11 cellular contexts compared by ENCODE assay signal in the genomic region with DNA sequence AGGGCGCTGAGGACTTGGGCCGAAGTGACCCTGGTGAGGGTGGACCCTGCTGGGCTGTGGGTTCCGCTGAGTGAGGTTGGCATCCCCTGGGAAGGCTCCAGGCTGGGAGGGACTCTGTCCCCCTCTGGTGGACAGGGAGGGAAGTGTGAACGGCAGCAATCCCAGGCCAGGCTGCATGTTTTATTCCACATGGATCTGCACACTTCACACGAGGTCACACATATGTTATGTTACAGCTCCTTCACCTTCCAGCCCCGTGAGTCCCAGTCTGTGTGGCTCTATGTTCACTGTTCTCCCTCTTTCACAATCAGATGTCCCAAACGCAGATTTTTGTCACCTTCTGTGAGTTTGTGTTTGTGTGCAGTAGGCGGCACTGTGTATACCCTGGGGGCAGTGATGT. TPM values are rescaled to one million over a fixed set of nuclear protein-coding genes. Genes with fewer than 3 reads are reported as not detected.
A peak's percentile ranks its signal among the peaks of the same experiment; 100 is the strongest.
DNase-seq lines count a peak whose midpoint lies in the region; ATAC-seq, FAIRE-seq and TF ChIP-seq lines count a peak whose summit lies in the region.
"Not testable (repeated sequence)": the region's sequence is repeated elsewhere in the genome, so short reads cannot be mapped to it uniquely, and the experiment has no call there.
"Had no signal": no experiment of that assay in that cellular context is flagged by ENCODE, and none has a peak within 500 bp of the region (broad histone marks: within the 10 kb centered on the region; RNA-seq: fewer than 3 reads in every experiment).

No MANE protein-coding gene starts in this region.

- H3K4me1 ChIP-seq in DOHH2 (ENCODE audit: control insufficient read depth, low read length); HEK293 (ENCODE audit: control insufficient read depth, insufficient read depth, low read length); Panc1 (ENCODE audit: control insufficient read depth, insufficient read depth, low read length); endodermal cell (ENCODE audit: control insufficient read depth, insufficient read depth, low read length); HepG2 (ENCODE audit: insufficient read depth, low read length); transverse colon: not testable (repeated sequence)

- not testable (repeated sequence) for H3K36me3 ChIP-seq in DOHH2 (ENCODE audit: control insufficient read depth, low read length); HEK293 (ENCODE audit: control insufficient read depth in 2 of 2, insufficient read depth in 1 of 2, low read length in 2 of 2); Panc1 (ENCODE audit: control insufficient read depth, insufficient read depth, low read length); endodermal cell (ENCODE audit: control insufficient read depth, insufficient read depth, low read length); HepG2 (replicated peaks in 1 of 2; ENCODE audit: control insufficient read depth in 1 of 2, insufficient read depth in 2 of 2, low read length in 2 of 2); transverse colon

- not testable (repeated sequence) for H3K4me3 Mint-ChIP-seq in activated CD8-positive, alpha-beta T cell treated with anti-CD3 and anti-CD28 coated beads for 36 hours; endodermal cell

- ATAC-seq in Panc1; activated CD8-positive, alpha-beta T cell treated with anti-CD3 and anti-CD28 coated beads for 36 hours; HepG2: not testable (repeated sequence)

- not testable (repeated sequence) for H3K27me3 ChIP-seq in DOHH2 (ENCODE audit: control insufficient read depth, low read length); Panc1 (ENCODE audit: control insufficient read depth, insufficient read depth, low read length); endodermal cell (ENCODE audit: control insufficient read depth, insufficient read depth, low read length, poor library complexity, severe bottlenecking); HepG2 (ENCODE audit: control insufficient read depth in 1 of 2, insufficient read depth in 2 of 2, low read length in 2 of 2); transverse colon

- H3K4me3 ChIP-seq in AG09309 (ENCODE audit: control insufficient read depth, low read depth, low read length); DOHH2 (ENCODE audit: low read length); HEK293 (ENCODE audit: low read depth, low read length); Panc1 (ENCODE audit: low read depth in 2 of 2, low read length in 2 of 2); endodermal cell (ENCODE audit: low read length); HepG2 (replicated peaks in 1 of 3; ENCODE audit: insufficient read depth in 1 of 3, low read depth in 2 of 3, low read length in 3 of 3); transverse colon: not testable (repeated sequence)

- POLR2A ChIA-PET in HEK293 (lab: Yijun Ruan, JAX); Panc1 (lab: Charles Lee); activated CD8-positive, alpha-beta T cell treated with anti-CD3 and anti-CD28 coated beads for 36 hours (lab: Charles Lee); HepG2 (lab: Yijun Ruan, JAX): not testable (repeated sequence)

- H3K9me2 ChIP-seq in DOHH2 (replicated peaks; ENCODE audit: control insufficient read depth, low read length) = not testable (repeated sequence)

- H3K4me1 Mint-ChIP-seq in activated CD8-positive, alpha-beta T cell treated with anti-CD3 and anti-CD28 coated beads for 36 hours (ENCODE audit: low read depth); endodermal cell: not testable (repeated sequence)

- FAIRE-seq in HepG2 (lab: Jason Lieb, UNC) = not testable (repeated sequence)

- in situ Hi-C loops in Panc1 (cut with HindIII; ENCODE audit: low pct_unique_long_range_greater_than_20kb, low sequenced_read_pairs); HepG2 (cut with HindIII; ENCODE audit: extremely low pct_ligation_motif_present, low pct_unique_long_range_greater_than_20kb); transverse colon (cut with MboI; ENCODE audit: low pct_ligation_motif_present in 1 of 4, low pct_unique_long_range_greater_than_20kb in 1 of 4, low sequenced_read_pairs in 3 of 4): not testable (repeated sequence)

- not testable (repeated sequence) for TF ChIP-seq POLR2A in HepG2 (IDR thresholded peaks at IDR 0.05; ENCODE audit: insufficient read depth in 1 of 2, low read depth in 2 of 2, low read length in 2 of 2); transverse colon (IDR thresholded peaks at IDR 0.05)

- BruUV-seq in Panc1 (replicated peaks; lab: Mats Ljungman, UMichigan); HepG2 (replicated peaks; lab: Mats Ljungman, UMichigan): not testable (repeated sequence)

- not testable (repeated sequence) for H3K4me2 ChIP-seq in DOHH2 (ENCODE audit: low read length); HepG2 (ENCODE audit: low read depth, low read length)

- intact Hi-C loops in Panc1 (cut with micrococcal nuclease; ENCODE audit: unreplicated experiment); activated CD8-positive, alpha-beta T cell treated with anti-CD3 and anti-CD28 coated beads for 36 hours (cut with micrococcal nuclease); transverse colon (cut with DNase I; ENCODE audit: low total_unique reads): not testable (repeated sequence)
- intact Hi-C loops in HepG2 (cut with micrococcal nuclease; ENCODE audit: unreplicated experiment) = loop anchor here (10.0 kb wide), 1 partner anchor 73 kb away; no protein-coding TSS in a partner anchor

- CTCF ChIA-PET in HEK293 (lab: Yijun Ruan, JAX) = interaction anchor here (0.7 to 2.2 kb wide), 4 partner anchors 16 to 161 kb away, joined by 3 to 9 read pairs (median 6); no protein-coding TSS in a partner anchor
- CTCF ChIA-PET in Panc1 (lab: Charles Lee); HepG2 (lab: Yijun Ruan, JAX; ENCODE audit: low intra/inter-chr PET ratio, low total read pairs): not testable (repeated sequence)
- CTCF ChIA-PET in activated CD8-positive, alpha-beta T cell treated with anti-CD3 and anti-CD28 coated beads for 36 hours (lab: Charles Lee) = interaction anchor here (1.0 kb wide), 1 partner anchor 10 kb away, joined by 3 read pairs; no protein-coding TSS in a partner anchor

- DNase-seq in AG09309 (ENCODE audit: low read depth); Panc1 (ENCODE audit: low read depth, low spot score); activated CD8-positive, alpha-beta T cell treated with anti-CD3 and anti-CD28 coated beads for 36 hours; endodermal cell; HepG2 (ENCODE audit: low spot score); transverse colon: not testable (repeated sequence)

- H3F3A ChIP-seq in DOHH2 (ENCODE audit: control insufficient read depth, insufficient read depth) = not testable (repeated sequence)

- not testable (repeated sequence) for H3K36me3 Mint-ChIP-seq in activated CD8-positive, alpha-beta T cell treated with anti-CD3 and anti-CD28 coated beads for 36 hours (ENCODE audit: low read depth); endodermal cell (ENCODE audit: low read depth)

- not testable (repeated sequence) for TF ChIP-seq RAD21 in HepG2 (CRISPR knock-in tag; IDR thresholded peaks at IDR 0.05)

- 82% methylated on average over 7 of the region's 8 CpGs; no CpG with 5 or more reads in 1 of the 2 experiments for WGBS in endodermal cell (ENCODE audit: insufficient coverage in 1 of 2, insufficient read length in 1 of 2), 2 experiments
- 33% methylated on average over 3 of the region's 8 CpGs for WGBS in HepG2 (ENCODE audit: low lambda C conversion rate)
- 60% methylated on average over 8 of the region's 8 CpGs; no CpG with 5 or more reads in 1 of the 2 donors for WGBS in transverse colon (ENCODE audit: low coverage in 1 of 2), 2 donors

- not testable (repeated sequence) for H3K9me3 Mint-ChIP-seq in activated CD8-positive, alpha-beta T cell treated with anti-CD3 and anti-CD28 coated beads for 36 hours
- H3K9me3 Mint-ChIP-seq in endodermal cell = peaks cover 83% of the 10 kb centered on the region

- H3K27me3 Mint-ChIP-seq in activated CD8-positive, alpha-beta T cell treated with anti-CD3 and anti-CD28 coated beads for 36 hours = peaks cover 12% of the 10 kb centered on the region
- H3K27me3 Mint-ChIP-seq in endodermal cell (ENCODE audit: insufficient read depth) = not testable (repeated sequence)

- H3K9me3 ChIP-seq in DOHH2 (ENCODE audit: control insufficient read depth, insufficient read depth, low read length); HEK293 (ENCODE audit: control insufficient read depth, insufficient read depth, low read depth, low read length); Panc1 (ENCODE audit: control insufficient read depth, insufficient read depth, low read depth, low read length); endodermal cell (ENCODE audit: control insufficient read depth, low read length); HepG2 (ENCODE audit: low read length); transverse colon: not testable (repeated sequence)

- TF ChIP-seq CTCF in AG09309 (IDR thresholded peaks at IDR 0.05; ENCODE audit: control insufficient read depth, insufficient read depth, low read depth, low read length, missing control alignments) (peak; percentile 8), DOHH2 (IDR thresholded peaks at IDR 0.05; ENCODE audit: low read depth, low read length, poor library complexity, severe bottlenecking) (peak; percentile 33), HEK293 (tag by site-specific recombination; IDR thresholded peaks at IDR 0.05) (peak; percentile 51; the same call in 1 of the 2 replicates), Panc1 (IDR thresholded peaks at IDR 0.05) (peak; percentile 77), endodermal cell (conservative IDR thresholded peaks at IDR 0.05) (peak; percentile 20), HepG2 (CRISPR knock-in tag; IDR thresholded peaks at IDR 0.05) (peak; percentile 52), transverse colon (IDR thresholded peaks at IDR 0.05) (peak in 3 of 5 experiments; percentile 24 to 32 (median 30))
- TF ChIP-seq CTCF in activated CD8-positive, alpha-beta T cell treated with anti-CD3 and anti-CD28 coated beads for 36 hours (IDR thresholded peaks at IDR 0.05) = peak; percentile 48

- not testable (repeated sequence) for H3K27ac ChIP-seq in DOHH2 (ENCODE audit: low read depth, low read length); HEK293 (ENCODE audit: extremely low read depth, low read depth, low read length); Panc1 (ENCODE audit: low read length); endodermal cell (ENCODE audit: low read depth, low read length); HepG2 (ENCODE audit: extremely low read length, insufficient read depth, low read length); transverse colon

- H3K9ac ChIP-seq in endodermal cell (ENCODE audit: extremely low read depth, low read length, poor library complexity, severe bottlenecking); HepG2 (ENCODE audit: insufficient read depth, low read depth, low read length): not testable (repeated sequence)

- H3K27ac Mint-ChIP-seq in activated CD8-positive, alpha-beta T cell treated with anti-CD3 and anti-CD28 coated beads for 36 hours; endodermal cell: not testable (repeated sequence)

- H3K79me2 ChIP-seq in DOHH2 (ENCODE audit: control insufficient read depth, low read length); HepG2 (ENCODE audit: insufficient read depth, low read length): not testable (repeated sequence)

- not testable (repeated sequence) for H4K20me1 ChIP-seq in DOHH2 (ENCODE audit: control insufficient read depth, insufficient read depth, low read depth, low read length); HepG2 (ENCODE audit: insufficient read depth, low read length)

- TF ChIP-seq EP300 in HepG2 (IDR thresholded peaks at IDR 0.05; ENCODE audit: low read depth in 2 of 2, low read length in 2 of 2); HepG2 (CRISPR knock-in tag; IDR thresholded peaks at IDR 0.05; ENCODE audit: borderline replicate concordance); transverse colon (IDR thresholded peaks at IDR 0.05; ENCODE audit: low read depth): not testable (repeated sequence)

- H2AFZ ChIP-seq in HepG2 (ENCODE audit: low read length) = not testable (repeated sequence)

RNA-seq across cellular contexts. Expression of gene PSG8, which starts 1.8 kb away (rescaled TPM):
- total RNA-seq in Panc1 (2021; ENCODE audit: unreplicated experiment) (not detected), endodermal cell (not detected), HepG2 (2016; rRNA removed; fragmentation: Illumina TruSeq; extraction: Trizol) (not detected in 2 replicates), transverse colon (not detected)
- polyA plus RNA-seq in Panc1 (2012; ENCODE audit: insufficient read length) = not detected
- not detected for total RNA-seq in activated CD8-positive, alpha-beta T cell treated with anti-CD3 and anti-CD28 coated beads for 36 hours
- polyA plus RNA-seq in endodermal cell (2013, experiment 1 of 2) = not detected
- not detected for polyA plus RNA-seq in endodermal cell (2013, experiment 2 of 2)
- total RNA-seq in HepG2 (2016; cell fraction: cytosol; rRNA removed; fragmentation: Illumina TruSeq; extraction: Trizol; ENCODE audit: low read depth) = not detected in 2 replicates
- not detected in 2 replicates for total RNA-seq in HepG2 (2016; cell fraction: insoluble cytoplasmic fraction; rRNA removed; fragmentation: Illumina TruSeq; extraction: Trizol)
- not detected in 2 replicates for total RNA-seq in HepG2 (2016; cell fraction: membrane; rRNA removed; fragmentation: Illumina TruSeq; extraction: Trizol)
- total RNA-seq in HepG2 (2016; cell fraction: nucleus; rRNA removed; fragmentation: Illumina TruSeq; extraction: Trizol) = not detected in 2 replicates
- polyA plus RNA-seq in HepG2 (2011; rRNA removed) = not detected in 2 replicates
- polyA plus RNA-seq in HepG2 (2011; cell fraction: cytosol; rRNA removed) = not detected in 2 replicates
- not detected in 2 replicates for polyA plus RNA-seq in HepG2 (2011; cell fraction: nucleus; rRNA removed)
- polyA plus RNA-seq in HepG2 (2012) = not detected in 2 replicates
- polyA plus RNA-seq in HepG2 (2016; cell fraction: cytosol; fragmentation: Illumina TruSeq; extraction: Trizol; ENCODE audit: low read depth) = not detected in 2 replicates
- not detected in 2 replicates for polyA plus RNA-seq in HepG2 (2016; cell fraction: insoluble cytoplasmic fraction; fragmentation: Illumina TruSeq; extraction: Trizol; ENCODE audit: low read depth)
- not detected in 2 replicates for polyA plus RNA-seq in HepG2 (2016; cell fraction: membrane; fragmentation: Illumina TruSeq; extraction: Trizol; ENCODE audit: low read depth)
- polyA plus RNA-seq in HepG2 (2016; cell fraction: nucleus; fragmentation: Illumina TruSeq; extraction: Trizol; ENCODE audit: insufficient read depth, low read depth) = not detected in 2 replicates
- polyA minus RNA-seq in HepG2 (2011; rRNA and poly(A)+ RNA removed; ENCODE audit: low replicate concordance) = not detected in 2 replicates
- polyA minus RNA-seq in HepG2 (2011; cell fraction: cytosol; rRNA and poly(A)+ RNA removed) = not detected in 2 replicates
- polyA minus RNA-seq in HepG2 (2011; cell fraction: nucleus; rRNA and poly(A)+ RNA removed) = not detected in 2 replicates
- total RNA-seq: CD8-positive, alpha-beta memory T cell; SJSA1 had no signal
- polyA plus RNA-seq: CD8-positive, alpha-beta memory T cell had no signal

RNA-seq across cellular contexts. Expression of gene PSG3, which starts 27.0 kb away (rescaled TPM):
- total RNA-seq in Panc1 (2021; ENCODE audit: unreplicated experiment) (not detected), endodermal cell (not detected), HepG2 (2016; rRNA removed; fragmentation: Illumina TruSeq; extraction: Trizol) (not detected in 2 replicates), transverse colon (not detected)
- polyA plus RNA-seq in Panc1 (2012; ENCODE audit: insufficient read length) = not detected
- total RNA-seq in activated CD8-positive, alpha-beta T cell treated with anti-CD3 and anti-CD28 coated beads for 36 hours = not detected
- polyA plus RNA-seq in endodermal cell (2013, experiment 1 of 2) = not detected
- not detected for polyA plus RNA-seq in endodermal cell (2013, experiment 2 of 2)
- not detected in 2 replicates for total RNA-seq in HepG2 (2016; cell fraction: cytosol; rRNA removed; fragmentation: Illumina TruSeq; extraction: Trizol; ENCODE audit: low read depth)
- not detected in 2 replicates for total RNA-seq in HepG2 (2016; cell fraction: insoluble cytoplasmic fraction; rRNA removed; fragmentation: Illumina TruSeq; extraction: Trizol)
- not detected in 2 replicates for total RNA-seq in HepG2 (2016; cell fraction: membrane; rRNA removed; fragmentation: Illumina TruSeq; extraction: Trizol)
- total RNA-seq in HepG2 (2016; cell fraction: nucleus; rRNA removed; fragmentation: Illumina TruSeq; extraction: Trizol) = not detected in 2 replicates
- 0.07 TPM in 1 of 2 replicates, not detected in the other for polyA plus RNA-seq in HepG2 (2011; rRNA removed)
- not detected in 2 replicates for polyA plus RNA-seq in HepG2 (2011; cell fraction: cytosol; rRNA removed)
- polyA plus RNA-seq in HepG2 (2011; cell fraction: nucleus; rRNA removed) = not detected in 2 replicates
- not detected in 2 replicates for polyA plus RNA-seq in HepG2 (2012)
- not detected in 2 replicates for polyA plus RNA-seq in HepG2 (2016; cell fraction: cytosol; fragmentation: Illumina TruSeq; extraction: Trizol; ENCODE audit: low read depth)
- not detected in 2 replicates for polyA plus RNA-seq in HepG2 (2016; cell fraction: insoluble cytoplasmic fraction; fragmentation: Illumina TruSeq; extraction: Trizol; ENCODE audit: low read depth)
- not detected in 2 replicates for polyA plus RNA-seq in HepG2 (2016; cell fraction: membrane; fragmentation: Illumina TruSeq; extraction: Trizol; ENCODE audit: low read depth)
- polyA plus RNA-seq in HepG2 (2016; cell fraction: nucleus; fragmentation: Illumina TruSeq; extraction: Trizol; ENCODE audit: insufficient read depth, low read depth) = not detected in 2 replicates
- polyA minus RNA-seq in HepG2 (2011; rRNA and poly(A)+ RNA removed; ENCODE audit: low replicate concordance) = not detected in 2 replicates
- polyA minus RNA-seq in HepG2 (2011; cell fraction: cytosol; rRNA and poly(A)+ RNA removed) = not detected in 2 replicates
- not detected in 2 replicates for polyA minus RNA-seq in HepG2 (2011; cell fraction: nucleus; rRNA and poly(A)+ RNA removed)
- total RNA-seq: CD8-positive, alpha-beta memory T cell; IMR-90; SJSA1 had no signal
- polyA plus RNA-seq: CD8-positive, alpha-beta memory T cell had no signal

Comparison
In these comparisons a context has a peak if more than half of its experiments do, and no peak if none do; other contexts are left out.
1. CTCF ChIP-seq: peak in every context shown above with its lines; median percentile 77 in Panc1; 52 in HepG2; 51 in HEK293; 48 in activated CD8-positive, alpha-beta T cell treated with anti-CD3 and anti-CD28 coated beads for 36 hours; 33 in DOHH2; 30 in transverse colon; 20 in endodermal cell; 8 in AG09309.